In the genomic region with DNA sequence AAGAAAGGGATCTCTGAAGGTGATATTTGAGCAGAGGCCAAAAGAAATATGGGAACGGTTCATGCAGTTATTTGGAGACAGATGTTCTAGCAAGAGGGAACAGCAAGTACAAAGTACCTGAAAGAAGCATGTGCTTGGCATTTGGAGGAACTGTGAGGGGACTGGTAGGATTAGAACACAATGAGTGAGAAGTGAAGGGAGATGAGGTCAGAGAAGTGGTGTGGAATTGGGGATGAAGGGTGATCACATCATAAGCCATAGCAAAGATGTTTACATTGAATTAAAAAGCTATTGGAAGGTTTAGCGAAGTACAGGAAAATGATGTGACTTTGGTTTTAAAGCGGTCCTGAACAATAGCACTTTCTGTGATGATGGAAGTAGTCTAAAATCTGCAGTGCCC, we compare ENCODE assay signal across 24 cellular contexts.
"Had no signal": no experiment of that assay in that cellular context is flagged by ENCODE, and none has a peak within 500 bp of the region (broad histone marks: within the 10 kb centered on the region; RNA-seq: fewer than 3 reads in every experiment).

No MANE protein-coding gene starts in this region.

- H3K36me3 Mint-ChIP-seq: mesothelial cell of epicardium, natural killer cell had no signal

- H3K27ac Mint-ChIP-seq: immature natural killer cell; mesothelial cell of epicardium; naive B cell; natural killer cell; progenitor cell of endocrine pancreas; stimulated activated naive B cell treated with anti-CD40 and anti-IgM and Interleukin-4, amounts not matched to agents 10 μg/mL and 1 μg/mL and 100 μg/mL, for 72 hours had no signal

- DNase-seq: hypothalamus; immature natural killer cell; kidney; left colon; left lung; lower lobe of right lung; mammary epithelial cell; mesenchymal stem cell; naive B cell; natural killer cell; ovary; stimulated activated CD4-positive, alpha-beta T cell treated with anti-CD3 and anti-CD28 coated beads, Interleukin-12 subunit alpha, Interleukin-12 subunit beta, amount 100 ng/mL, for 4 hours; stimulated activated CD4-positive, alpha-beta T cell treated with anti-CD3 and anti-CD28 coated beads, Interleukin-15, amount 100 ng/mL, for 24 hours; stimulated activated CD4-positive, alpha-beta T cell treated with anti-CD3 and anti-CD28 coated beads, Interleukin-2, amount 100 ng/mL, for 24 hours; stimulated activated CD4-positive, alpha-beta T cell treated with anti-CD3 and anti-CD28 coated beads, Interleukin-4, amount 100 ng/mL, for 1 hour; stimulated activated naive B cell treated with anti-CD40 and anti-IgM and Interleukin-4, amounts not matched to agents 10 μg/mL and 1 μg/mL and 100 μg/mL, for 72 hours; stimulated activated naive CD8-positive, alpha-beta T cell treated with anti-CD3 and anti-CD28 coated beads, Interleukin-15, Interleukin-2, amounts not matched to agents 100 U/mL and 50 U/mL, for 24 hours; stomach; testis; thyroid gland; trophoblast cell; upper lobe of right lung had no signal

- H3K9me3 Mint-ChIP-seq: immature natural killer cell; mesothelial cell of epicardium; natural killer cell; stimulated activated naive B cell treated with anti-CD40 and anti-IgM and Interleukin-4, amounts not matched to agents 10 μg/mL and 1 μg/mL and 100 μg/mL, for 72 hours had no signal

- H3K4me1 Mint-ChIP-seq: immature natural killer cell; stimulated activated naive B cell treated with anti-CD40 and anti-IgM and Interleukin-4, amounts not matched to agents 10 μg/mL and 1 μg/mL and 100 μg/mL, for 72 hours had no signal

- H3K4me3 Mint-ChIP-seq: immature natural killer cell; mesothelial cell of epicardium; naive B cell; natural killer cell; stimulated activated naive B cell treated with anti-CD40 and anti-IgM and Interleukin-4, amounts not matched to agents 10 μg/mL and 1 μg/mL and 100 μg/mL, for 72 hours had no signal

- H3K27me3 Mint-ChIP-seq: naive B cell; progenitor cell of endocrine pancreas; stimulated activated naive B cell treated with anti-CD40 and anti-IgM and Interleukin-4, amounts not matched to agents 10 μg/mL and 1 μg/mL and 100 μg/mL, for 72 hours had no signal
